ENCODE assay signal across 8 cellular contexts in genomic region chr15:41401904-41402267, GRCh38. TPM values are rescaled to one million over a fixed set of nuclear protein-coding genes. Genes with fewer than 3 reads are reported as not detected.
DNase-seq lines count a peak whose midpoint lies in the region; ATAC-seq and TF ChIP-seq lines count a peak whose summit lies in the region.

No MANE protein-coding gene starts in this region.

- WGBS in H9 (ENCODE audit: extremely low coverage, insufficient read length, low lambda C conversion rate) = no CpG with 5 or more reads among the region's 9 CpGs

- H4K8ac ChIP-seq in H9 (replicated peaks; ENCODE audit: insufficient read length, low read depth, low read length) = no peak overlapping the region

- intact Hi-C loops in gastrocnemius medialis (cut with DNase I; ENCODE audit: low total_unique reads) = loop anchor here (1.0 to 5.0 kb wide), 3 partner anchors 14 to 495 kb away; partner anchors contain the start of genes NUSAP1 and OIP5

- no peak overlapping the region for H2BK12ac ChIP-seq in H9 (ENCODE audit: insufficient read length, low read depth, low read length)

- H3K79me1 ChIP-seq in H9 (ENCODE audit: insufficient read depth, low read depth, low read length, poor library complexity, severe bottlenecking) = no peaks in the 10 kb centered on the region

- no peak overlapping the region for H4K91ac ChIP-seq in H9 (ENCODE audit: insufficient read length, low read depth, low read length)

- H3K4me1 ChIP-seq in H9 (ENCODE audit: insufficient read depth, low read length) = no peaks in the 10 kb centered on the region
- peaks cover 2% of the 10 kb centered on the region for H3K4me1 ChIP-seq in RWPE2 (ENCODE audit: insufficient read depth, poor library complexity, severe bottlenecking)
- H3K4me1 ChIP-seq in gastrocnemius medialis = peaks cover 9 to 20% of the 10 kb centered on the region in 2 donors

- peak overlapping the region; percentile 88 for H3K4me3 ChIP-seq in RWPE2 (ENCODE audit: severe bottlenecking)
- peak overlapping the region; percentile 78 for H3K4me3 ChIP-seq in fibroblast of the aortic adventitia (ENCODE audit: low read depth, low read length)
- peak overlapping the region; percentile 81 to 98 (median 89) for H3K4me3 ChIP-seq in gastrocnemius medialis

- no peak overlapping the region for H3K56ac ChIP-seq in H9 (ENCODE audit: insufficient read length, low read depth, low read length)

- H3K9ac ChIP-seq in H9 (ENCODE audit: extremely low read depth, insufficient read length, low read length) = peak overlapping the region; percentile 83

- H2BK120ac ChIP-seq in H9 (ENCODE audit: low read depth, low read length, poor library complexity, severe bottlenecking) = no peak overlapping the region

- H3K9me3 ChIP-seq in H9 (ENCODE audit: control insufficient read depth, low read depth, low read length) (no peaks in the 10 kb centered on the region), RWPE2 (ENCODE audit: severe bottlenecking) (no peaks in the 10 kb centered on the region), gastrocnemius medialis (no peaks in the 10 kb centered on the region)

- H3K36me3 ChIP-seq in RWPE2 (ENCODE audit: low read depth) = peaks cover 1% of the 10 kb centered on the region
- peaks cover 0 to under 1% of the 10 kb centered on the region in 2 donors for H3K36me3 ChIP-seq in gastrocnemius medialis

- peaks cover 7 to 10% of the 10 kb centered on the region in 2 experiments; a peak in 3 of 4 replicates for H3K4me1 Mint-ChIP-seq in H9

- H3K79me2 ChIP-seq in H9 (ENCODE audit: insufficient read depth, low read length) = no peaks in the 10 kb centered on the region

- H2AK5ac ChIP-seq in H9 (ENCODE audit: insufficient read length, low read length) = no peak overlapping the region

- no peak overlapping the region for H3K4ac ChIP-seq in H9 (ENCODE audit: low read depth, low read length)

- no peaks in the 10 kb centered on the region; the same call in 1 of the 2 replicates for H3K27me3 Mint-ChIP-seq in H9 (ENCODE audit: low read depth)

- H3K23me2 ChIP-seq in H9 (ENCODE audit: insufficient read length, low read depth, low read length, poor library complexity, severe bottlenecking) = no peaks in the 10 kb centered on the region

- no peaks in the 10 kb centered on the region for H4K20me1 ChIP-seq in H9 (ENCODE audit: control insufficient read depth, insufficient read depth, insufficient read length)

- H2AFZ ChIP-seq in H9 (ENCODE audit: low read length) = peak overlapping the region; percentile 78

- H3K9me3 Mint-ChIP-seq in H9 = no peaks in the 10 kb centered on the region

- in situ Hi-C loops in gastrocnemius medialis (cut with MboI; ENCODE audit: low sequenced_read_pairs in 4 of 4) = no loop called here
- in situ Hi-C loops in GM13977 (cut with MboI; ENCODE audit: low pct_unique_long_range_greater_than_20kb, low sequenced_read_pairs, unreplicated experiment) = no loop called here

- no peak overlapping the region for H3T11ph ChIP-seq in H9 (ENCODE audit: low read length)

- H2BK5ac ChIP-seq in H9 (ENCODE audit: insufficient read length, low read length) = no peak overlapping the region

- H3K27ac ChIP-seq in H9 (ENCODE audit: insufficient read length, low read depth, low read length) = peak overlapping the region; percentile 64
- peak overlapping the region; percentile 42 for H3K27ac ChIP-seq in RWPE2 (ENCODE audit: poor library complexity, severe bottlenecking)
- H3K27ac ChIP-seq in gastrocnemius medialis = peak overlapping the region; percentile 83 to 95 (median 92)

- H3K27ac Mint-ChIP-seq in H9 = peak overlapping the region; percentile 63 to 87 (median 67); a peak in 2 of 7 replicates

- no peak for DNase-seq in H9
- no peak for DNase-seq in RWPE2 (ENCODE audit: low spot score)
- no peak for DNase-seq in fibroblast of the aortic adventitia (ENCODE audit: low read depth)
- DNase-seq in gastrocnemius medialis = no peak
- no peak for DNase-seq in GM13977 (ENCODE audit: low spot score)
- no peak for DNase-seq in DMS 273 (lab: John Stamatoyannopoulos, UW; ENCODE audit: unreplicated experiment)

- TF ChIP-seq CTCF in H9 (conservative IDR thresholded peaks at IDR 0.05) (no peak), RWPE2 (IDR thresholded peaks at IDR 0.05; ENCODE audit: poor library complexity, severe bottlenecking) (no peak), fibroblast of the aortic adventitia (IDR thresholded peaks at IDR 0.05; ENCODE audit: insufficient read depth, low read length) (no peak), gastrocnemius medialis (IDR thresholded peaks at IDR 0.05 in 4 of 5, conservative IDR thresholded peaks at IDR 0.05 in 1 of 5) (no peak), GM13977 (IDR thresholded peaks at IDR 0.05; ENCODE audit: extremely low read depth, insufficient read depth, missing control alignments) (no peak)

- H2BK15ac ChIP-seq in H9 (ENCODE audit: low read depth, low read length) = no peak overlapping the region

- H3K4me2 ChIP-seq in H9 (ENCODE audit: insufficient read depth, insufficient read length, low read length) = peak overlapping the region; percentile 97

- peak overlapping the region; percentile 28 for H3K18ac ChIP-seq in H9 (ENCODE audit: insufficient read length, low read depth, low read length)

- H2BK20ac ChIP-seq in H9 (ENCODE audit: low read depth, low read length, poor library complexity, severe bottlenecking) = no peak overlapping the region

- no peak overlapping the region for H3K23ac ChIP-seq in H9 (ENCODE audit: insufficient read length, low read depth, low read length)

- TF ChIP-seq POLR2A in gastrocnemius medialis (IDR thresholded peaks at IDR 0.05) = no peak

- no peaks in the 10 kb centered on the region for H3K36me3 Mint-ChIP-seq in H9 (ENCODE audit: insufficient read depth in 1 of 3, low read depth in 3 of 3)

- no peaks in the 10 kb centered on the region for H3K27me3 ChIP-seq in H9 (ENCODE audit: insufficient read depth, low read length)
- no peaks in the 10 kb centered on the region for H3K27me3 ChIP-seq in RWPE2 (ENCODE audit: insufficient read depth, poor library complexity, severe bottlenecking)
- no peaks in the 10 kb centered on the region for H3K27me3 ChIP-seq in gastrocnemius medialis

- no peak overlapping the region for H4K5ac ChIP-seq in H9 (ENCODE audit: insufficient read length, low read depth, low read length)

- ATAC-seq in RWPE2 (ENCODE audit: low read depth) = no peak; the same call in 2 of the 3 replicates
- ATAC-seq in gastrocnemius medialis = peak; percentile 28 to 32
- no peak for ATAC-seq in esophagus mucosa
- no peak for ATAC-seq in GM18502 (IDR thresholded peaks at IDR 0.05; ENCODE audit: poor library complexity, unreplicated experiment)

- H3K14ac ChIP-seq in H9 (ENCODE audit: insufficient read depth, low read length) = peak overlapping the region; percentile 58; the same call in 1 of the 2 replicates

- H3K4me3 Mint-ChIP-seq in H9 = peak overlapping the region; percentile 86 to 89

RNA-seq across cellular contexts. Expression of gene NDUFAF1, which starts 0.4 kb away (rescaled TPM):
- total RNA-seq in H9 (2021) = 15.5 and 17.3 TPM in 2 replicates
- total RNA-seq in fibroblast of the aortic adventitia (ENCODE audit: low replicate concordance) = 22.1 and 23.9 TPM in 2 replicates
- 10 to 100 TPM; 48.1 to 61.4 (median 51.9) TPM for total RNA-seq in gastrocnemius medialis
- 13.3 TPM for total RNA-seq in esophagus mucosa

RNA-seq across cellular contexts. Expression of gene RTF1, which starts 15.0 kb away (rescaled TPM):
- 45.7 and 49.5 TPM in 2 replicates for total RNA-seq in H9 (2021)
- 29.5 and 29.6 TPM in 2 replicates for total RNA-seq in fibroblast of the aortic adventitia (ENCODE audit: low replicate concordance)
- total RNA-seq in gastrocnemius medialis = 10 to 100 TPM; 22.7 to 46.8 (median 24.3) TPM
- 21.4 TPM for total RNA-seq in esophagus mucosa

Comparison
In these comparisons a context has a peak if more than half of its experiments do, and no peak if none do; other contexts are left out.
1. H3K27ac ChIP-seq: peak in every context shown above with its lines; median percentile 92 in gastrocnemius medialis; 64 in H9; 42 in RWPE2.
2. ATAC-seq: peak in gastrocnemius medialis (2 of 2); none in RWPE2 (single experiment), esophagus mucosa (single experiment) and GM18502 (single experiment).
3. Peak in every context shown above with its lines, with median percentiles within 50 percentile points of each other: H3K4me3 ChIP-seq.